Comparison of ENCODE assay signal across 11 cellular contexts in the genomic region with DNA sequence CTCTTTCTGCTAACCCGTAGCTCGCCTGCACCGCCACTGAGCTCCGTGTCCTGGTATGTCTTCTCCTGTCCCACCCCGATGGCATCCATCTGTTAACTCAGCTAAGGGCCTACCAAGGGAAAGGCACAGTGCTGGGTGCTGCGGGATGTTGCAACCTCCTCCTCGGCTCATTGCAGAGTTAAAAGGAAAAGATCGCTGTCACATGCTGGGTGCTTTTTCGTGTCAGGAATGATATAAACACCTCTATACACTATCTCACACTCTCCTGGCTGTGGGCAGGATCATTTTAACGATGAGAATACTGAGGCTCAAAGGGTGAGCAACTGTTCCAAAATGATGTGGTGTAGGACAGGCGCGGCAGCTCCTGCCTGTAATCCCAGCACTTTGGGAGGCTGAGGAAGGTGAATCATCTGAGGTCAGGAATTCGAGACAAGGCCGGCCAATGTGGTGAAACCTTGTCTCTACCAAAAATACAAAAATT. TPM values are rescaled to one million over a fixed set of nuclear protein-coding genes. Genes with fewer than 3 reads are reported as not detected.
DNase-seq lines count a peak whose midpoint lies in the region; ATAC-seq and TF ChIP-seq lines count a peak whose summit lies in the region.
"Had no signal": no experiment of that assay in that cellular context is flagged by ENCODE, and none has a peak within 500 bp of the region (broad histone marks: within the 10 kb centered on the region; RNA-seq: fewer than 3 reads in every experiment).

No MANE protein-coding gene starts in this region.

- BruUV-seq in OCI-LY7 (replicated peaks; lab: Mats Ljungman, UMichigan) = no TSS peak

- H3K36me3 ChIP-seq in BLaER1 (peaks cover 54% of the 10 kb centered on the region), SJCRH30 (peaks cover 13% of the 10 kb centered on the region), rectal smooth muscle tissue (ENCODE audit: control insufficient read depth, insufficient read depth, low read length) (peaks cover 14% of the 10 kb centered on the region), OCI-LY7 (ENCODE audit: insufficient read depth, low read length) (peaks cover 79% of the 10 kb centered on the region)

- ATAC-seq in esophagus mucosa (peak; percentile 31), GM21529 (IDR thresholded peaks at IDR 0.05; ENCODE audit: unreplicated experiment) (no peak)
- ATAC-seq: natural killer cell had no signal

- no peaks in the 10 kb centered on the region for H3K9me2 ChIP-seq in OCI-LY7 (ENCODE audit: insufficient read depth, low read length)

- H3K4me3 ChIP-seq in BLaER1 = no peak overlapping the region
- H3K4me3 ChIP-seq in SJCRH30 = no peak overlapping the region
- H3K4me3 ChIP-seq in rectal smooth muscle tissue (ENCODE audit: low read length) = peak overlapping the region; percentile 47
- no peak overlapping the region for H3K4me3 ChIP-seq in OCI-LY7 (ENCODE audit: low read depth, low read length, poor library complexity, severe bottlenecking)

- no peaks in the 10 kb centered on the region for H3K9me3 ChIP-seq in BLaER1
- H3K9me3 ChIP-seq in SJCRH30 (replicated peaks) = no peaks in the 10 kb centered on the region
- no peaks in the 10 kb centered on the region for H3K9me3 ChIP-seq in OCI-LY7 (ENCODE audit: low read length)

- H3K4me2 ChIP-seq in BLaER1 (peak overlapping the region; percentile 88), OCI-LY7 (ENCODE audit: low read length) (no peak overlapping the region)

- TF ChIP-seq CTCF in OCI-LY7 (conservative IDR thresholded peaks at IDR 0.05; ENCODE audit: low read length) = no peak

- POLR2A ChIA-PET in OCI-LY7 (lab: Charles Lee) = interaction anchor here (0.6 kb wide), 1 partner anchor 55 kb away, joined by 3 read pairs; no protein-coding TSS in a partner anchor

- H3K4me1 ChIP-seq in BLaER1 (peaks cover 83% of the 10 kb centered on the region), SJCRH30 (peaks cover 60% of the 10 kb centered on the region), rectal smooth muscle tissue (ENCODE audit: control insufficient read depth, insufficient read depth, low read length) (peaks cover 38% of the 10 kb centered on the region), OCI-LY7 (ENCODE audit: insufficient read depth, low read length, poor library complexity, severe bottlenecking) (peaks cover 3% of the 10 kb centered on the region)

- intact Hi-C loops in OCI-LY7 (cut with micrococcal nuclease; ENCODE audit: unreplicated experiment) = loop anchor here (5.0 kb wide), 1 partner anchor 84 kb away; a partner anchor contains a TSS

- CTCF ChIA-PET in OCI-LY7 (lab: Charles Lee; ENCODE audit: unreplicated experiment) = interaction anchor here (1.5 kb wide), 1 partner anchor 169 kb away, joined by 6 read pairs; no protein-coding TSS in a partner anchor

- H3K9ac ChIP-seq in BLaER1 (peak overlapping the region; percentile 49; the same call in 1 of the 2 replicates), rectal smooth muscle tissue (ENCODE audit: low read length) (peak overlapping the region; percentile 51)

- no peaks in the 10 kb centered on the region for H3K27me3 ChIP-seq in BLaER1
- H3K27me3 ChIP-seq in SJCRH30 = no peaks in the 10 kb centered on the region
- H3K27me3 ChIP-seq in rectal smooth muscle tissue (ENCODE audit: control insufficient read depth, insufficient read depth, low read length) = no peaks in the 10 kb centered on the region

- DNase-seq in SJCRH30 = peak; percentile 47 to 52
- DNase-seq in activated gamma-delta T cell treated with Interleukin-2 at 50 U/mL for 16 hours = no peak
- no peak for DNase-seq in hippocampal formation (lab: John Stamatoyannopoulos, UW)
- DNase-seq in OCI-LY7 (ENCODE audit: low spot score) = no peak
- DNase-seq: natural killer cell, NCI-H446, Right ventricle myocardium superior had no signal

- H4K20me1 ChIP-seq in BLaER1 (no peaks in the 10 kb centered on the region), OCI-LY7 (ENCODE audit: insufficient read depth, low read length) (no peaks in the 10 kb centered on the region)

- no peaks in the 10 kb centered on the region for H3K79me2 ChIP-seq in OCI-LY7 (ENCODE audit: insufficient read depth, low read depth, low read length)

- H2AFZ ChIP-seq in OCI-LY7 (ENCODE audit: low read length) = no peak overlapping the region

- peak overlapping the region; percentile 32 for H3K27ac ChIP-seq in BLaER1
- H3K27ac ChIP-seq in SJCRH30 = peak overlapping the region; percentile 67
- peak overlapping the region; percentile 96 for H3K27ac ChIP-seq in rectal smooth muscle tissue (ENCODE audit: low read depth, low read length)
- H3K27ac ChIP-seq in OCI-LY7 (ENCODE audit: low read depth, low read length, poor library complexity, severe bottlenecking) = no peak overlapping the region

RNA-seq across cellular contexts. Expression of a gene that starts 10.1 kb away (rescaled TPM):
- 45.6 and 53.6 TPM in 2 replicates for total RNA-seq in SJCRH30 (2014; rRNA removed; shearing (Covaris generic))
- total RNA-seq in esophagus mucosa (103 TPM), OCI-LY7 (2022) (94.2 and 106 TPM in 2 replicates)
- total RNA-seq in OCI-LY7 (2014; rRNA removed; shearing (Covaris generic)) = 32.0 and 33.4 TPM in 2 replicates

RNA-seq across cellular contexts. Expression of a gene that starts 35.5 kb away (rescaled TPM):
- 16.9 and 20.9 TPM in 2 replicates for total RNA-seq in SJCRH30 (2014; rRNA removed; shearing (Covaris generic))
- 8.7 TPM for total RNA-seq in esophagus mucosa
- 16.2 and 22.6 TPM in 2 replicates for total RNA-seq in OCI-LY7 (2014; rRNA removed; shearing (Covaris generic))
- total RNA-seq in OCI-LY7 (2022) = 40.6 and 48.3 TPM in 2 replicates

RNA-seq across cellular contexts. Expression of a gene that starts 57.6 kb away (rescaled TPM):
- total RNA-seq in SJCRH30 (2014; rRNA removed; shearing (Covaris generic)) = 211 and 216 TPM in 2 replicates
- total RNA-seq in esophagus mucosa = 135 TPM
- 270 and 307 TPM in 2 replicates for total RNA-seq in OCI-LY7 (2014; rRNA removed; shearing (Covaris generic))
- total RNA-seq in OCI-LY7 (2022) = 201 and 223 TPM in 2 replicates

Comparison
In these comparisons a context has a peak if more than half of its experiments do, and no peak if none do; other contexts are left out.
1. DNase-seq: peak in SJCRH30 (2 of 2); none in activated gamma-delta T cell treated with Interleukin-2 at 50 U/mL for 16 hours (single experiment), hippocampal formation (0 of 2) and OCI-LY7 (single experiment).